1 cellular context compared by ENCODE assay signal in genomic region chr20:21280496-21281016, GRCh38.
TF ChIP-seq lines count a peak whose summit lies in the region.

No MANE protein-coding gene starts in this region.

TF ChIP-seq in HepG2, 621 proteins besides CTCF, POLR2A, EP300 and RAD21 (continued from another document and continues in another):
- TF ChIP-seq ZNF142 (CRISPR knock-in tag; IDR thresholded peaks at IDR 0.05) (no peak), ZNF430 (CRISPR knock-in tag; IDR thresholded peaks at IDR 0.05) (no peak), ZNF557 (CRISPR knock-in tag; IDR thresholded peaks at IDR 0.05) (no peak), THYN1 (CRISPR knock-in tag; IDR thresholded peaks at IDR 0.05; ENCODE audit: borderline replicate concordance, low read depth) (no peak), SP140L (CRISPR knock-in tag; IDR thresholded peaks at IDR 0.05; ENCODE audit: borderline replicate concordance) (no peak), CSRNP1 (CRISPR knock-in tag; IDR thresholded peaks at IDR 0.05) (no peak), UBTF (CRISPR knock-in tag; IDR thresholded peaks at IDR 0.05) (no peak), HDAC2 (CRISPR knock-in tag; IDR thresholded peaks at IDR 0.05) (peak; percentile 88), BCL6 (CRISPR knock-in tag; IDR thresholded peaks at IDR 0.05) (peak; percentile 66), ZFX (CRISPR knock-in tag; IDR thresholded peaks at IDR 0.05; ENCODE audit: low read depth) (no peak), ZEB1 (IDR thresholded peaks at IDR 0.05; ENCODE audit: insufficient replicate concordance, low read depth) (no peak), ZNF883 (CRISPR knock-in tag; IDR thresholded peaks at IDR 0.05; ENCODE audit: not compliant biosample characterization) (no peak), RFX3 (CRISPR knock-in tag; IDR thresholded peaks at IDR 0.05) (no peak), YEATS2 (CRISPR knock-in tag; IDR thresholded peaks at IDR 0.05; ENCODE audit: borderline replicate concordance) (no peak; the same call in 1 of the 2 replicates), CENPBD1 (CRISPR knock-in tag; IDR thresholded peaks at IDR 0.05; ENCODE audit: borderline replicate concordance, low read depth) (no peak), DRAP1 (CRISPR knock-in tag; IDR thresholded peaks at IDR 0.05) (no peak), HIVEP1 (CRISPR knock-in tag; IDR thresholded peaks at IDR 0.05) (no peak), TRAFD1 (CRISPR knock-in tag; IDR thresholded peaks at IDR 0.05; ENCODE audit: borderline replicate concordance) (no peak), ARID3A (IDR thresholded peaks at IDR 0.05; ENCODE audit: low read depth, low read length) (no peak), PHB2 (IDR thresholded peaks at IDR 0.05; ENCODE audit: partially characterized antibody) (no peak), ZNF136 (CRISPR knock-in tag; IDR thresholded peaks at IDR 0.05; ENCODE audit: low read depth) (no peak), NR1H2 (CRISPR knock-in tag; IDR thresholded peaks at IDR 0.05; ENCODE audit: borderline replicate concordance, low read depth) (no peak), RXRB (CRISPR knock-in tag; IDR thresholded peaks at IDR 0.05; ENCODE audit: borderline replicate concordance) (peak; percentile 80), SALL2 (CRISPR knock-in tag; IDR thresholded peaks at IDR 0.05) (no peak), CEBPG (CRISPR knock-in tag; IDR thresholded peaks at IDR 0.05) (peak; percentile 62), ZFY (CRISPR knock-in tag; IDR thresholded peaks at IDR 0.05) (no peak), PBX2 (CRISPR knock-in tag; IDR thresholded peaks at IDR 0.05) (no peak), KDM4B (CRISPR knock-in tag; IDR thresholded peaks at IDR 0.05) (no peak), ZNF281 (CRISPR knock-in tag; IDR thresholded peaks at IDR 0.05; ENCODE audit: borderline replicate concordance) (0 out of 2 replicates have a peak, but pooled peaks have one; percentile 14), AGO1 (IDR thresholded peaks at IDR 0.05; ENCODE audit: low read depth, low read length, poor library complexity, severe bottlenecking) (no peak), RARG (CRISPR knock-in tag; IDR thresholded peaks at IDR 0.05; ENCODE audit: low read depth) (no peak), GPN1 (CRISPR knock-in tag; IDR thresholded peaks at IDR 0.05; ENCODE audit: borderline replicate concordance) (no peak), MIER3 (CRISPR knock-in tag; IDR thresholded peaks at IDR 0.05; ENCODE audit: borderline replicate concordance) (no peak), ZNF260 (CRISPR knock-in tag; IDR thresholded peaks at IDR 0.05; ENCODE audit: borderline replicate concordance, low read depth) (no peak), NPAS2 (CRISPR knock-in tag; IDR thresholded peaks at IDR 0.05; ENCODE audit: borderline replicate concordance) (no peak), ZFYVE20 (CRISPR knock-in tag; IDR thresholded peaks at IDR 0.05; ENCODE audit: borderline replicate concordance, low read depth) (no peak), PCBP1 (IDR thresholded peaks at IDR 0.05; ENCODE audit: borderline replicate concordance, low read depth, low read length) (no peak), ZNF253 (CRISPR knock-in tag; IDR thresholded peaks at IDR 0.05; ENCODE audit: borderline replicate concordance) (no peak), SRSF9 (IDR thresholded peaks at IDR 0.05; ENCODE audit: borderline replicate concordance, insufficient read depth, low read depth, low read length, poor library complexity, severe bottlenecking) (no peak), ZFP36 (IDR thresholded peaks at IDR 0.05; ENCODE audit: borderline replicate concordance, low read depth, low read length, partially characterized antibody) (no peak), ZNF800 (CRISPR knock-in tag; IDR thresholded peaks at IDR 0.05) (no peak), NFKBIZ (CRISPR knock-in tag; IDR thresholded peaks at IDR 0.05) (no peak; the same call in 1 of the 2 replicates), PRMT3 (CRISPR knock-in tag; IDR thresholded peaks at IDR 0.05; ENCODE audit: borderline replicate concordance, low read depth) (no peak)
